In genomic region chr14:21735639-21736307, GRCh38 we compare ENCODE assay signal across 26 cellular contexts.
A peak's percentile ranks its signal among the peaks of the same experiment; 100 is the strongest.
DNase-seq lines count a peak whose midpoint lies in the region; ATAC-seq and TF ChIP-seq lines count a peak whose summit lies in the region.
"Had no signal": no experiment of that assay in that cellular context is flagged by ENCODE, and none has a peak within 500 bp of the region (broad histone marks: within the 10 kb centered on the region; RNA-seq: fewer than 3 reads in every experiment).

No MANE protein-coding gene starts in this region.

- peaks cover 55% of the 10 kb centered on the region for H3K27me3 Mint-ChIP-seq in activated T-cell treated with anti-CD3 and anti-CD28 coated beads, Interleukin-2, amount 50 U/mL, for 4 hours (ENCODE audit: low read depth)
- peaks cover 34% of the 10 kb centered on the region for H3K27me3 Mint-ChIP-seq in activated CD8-positive, alpha-beta T cell treated with anti-CD3 and anti-CD28 coated beads, Interleukin-2, amount 10 ng/mL, durations not matched to agents 7 days and 5 days (ENCODE audit: low read depth)

- H3K27me3 ChIP-seq in DND-41 (ENCODE audit: insufficient read depth, low read length, poor library complexity) (peaks cover 16% of the 10 kb centered on the region), MG63 (no peaks in the 10 kb centered on the region)
- H3K27me3 ChIP-seq: ovary, uterus had no signal

- H3K9ac ChIP-seq in DND-41 (ENCODE audit: low read depth, low read length): no peak overlapping the region

- WGBS in lower leg skin, 2 donors: 74 to 84% methylated on average over 4 of the region's 4 CpGs

- H3K4me2 ChIP-seq in DND-41 (ENCODE audit: insufficient read depth, low read length): no peak overlapping the region
- H3K4me2 ChIP-seq: smooth muscle cell had no signal

- no peak overlapping the region for H3K4me3 ChIP-seq in DND-41 (ENCODE audit: low read depth in 1 of 2, low read length in 2 of 2)
- H3K4me3 ChIP-seq in MG63: no peak overlapping the region
- H3K4me3 ChIP-seq in lower leg skin (ENCODE audit: low read depth, poor library complexity, severe bottlenecking): no peak overlapping the region
- H3K4me3 ChIP-seq: ovary, smooth muscle cell, suprapubic skin, uterus had no signal

- H3K9me3 Mint-ChIP-seq in activated T-cell treated with anti-CD3 and anti-CD28 coated beads, Interleukin-2, amount 50 U/mL, for 4 hours: no peaks in the 10 kb centered on the region
- H3K9me3 Mint-ChIP-seq in activated CD8-positive, alpha-beta T cell treated with anti-CD3 and anti-CD28 coated beads, Interleukin-2, amount 10 ng/mL, durations not matched to agents 7 days and 5 days (ENCODE audit: insufficient read depth): no peaks in the 10 kb centered on the region
- no peaks in the 10 kb centered on the region for H3K9me3 Mint-ChIP-seq in stimulated activated effector memory CD8-positive, alpha-beta T cell treated with anti-CD3 and anti-CD28 coated beads, Interleukin-12 subunit alpha, Interleukin-12 subunit beta, amount 100 ng/mL, for 72 hours
- H3K9me3 Mint-ChIP-seq: mesothelial cell of epicardium, nephron had no signal

- H3K36me3 ChIP-seq in DND-41 (ENCODE audit: insufficient read depth, low read length) (no peaks in the 10 kb centered on the region), MG63 (no peaks in the 10 kb centered on the region)
- H3K36me3 ChIP-seq: ovary, suprapubic skin, uterus had no signal

- peaks cover 7% of the 10 kb centered on the region for H3K4me1 Mint-ChIP-seq in activated T-cell treated with anti-CD3 and anti-CD28 coated beads, Interleukin-2, amount 50 U/mL, for 4 hours (ENCODE audit: low read depth)
- peaks cover 5% of the 10 kb centered on the region for H3K4me1 Mint-ChIP-seq in activated CD8-positive, alpha-beta T cell treated with anti-CD3 and anti-CD28 coated beads, Interleukin-2, amount 10 ng/mL, durations not matched to agents 7 days and 5 days (ENCODE audit: low read depth)
- no peaks in the 10 kb centered on the region for H3K4me1 Mint-ChIP-seq in stimulated activated effector memory CD8-positive, alpha-beta T cell treated with anti-CD3 and anti-CD28 coated beads, Interleukin-12 subunit alpha, Interleukin-12 subunit beta, amount 100 ng/mL, for 72 hours
- H3K4me1 Mint-ChIP-seq: mesothelial cell of epicardium, nephron had no signal

- no peak overlapping the region for H3K27ac ChIP-seq in DND-41 (ENCODE audit: low read length)
- H3K27ac ChIP-seq: ovary, suprapubic skin, uterus had no signal

- TF ChIP-seq CTCF in DND-41 (IDR thresholded peaks at IDR 0.05; ENCODE audit: borderline replicate concordance, extremely low read depth, low read length, poor library complexity, severe bottlenecking): peak; percentile 1
- no peak for TF ChIP-seq CTCF in lower leg skin (IDR thresholded peaks at IDR 0.05)

- H3K9me3 ChIP-seq in DND-41 (ENCODE audit: insufficient read depth, low read length, severe bottlenecking) (no peaks in the 10 kb centered on the region), MG63 (no peaks in the 10 kb centered on the region)
- H3K9me3 ChIP-seq: ovary, suprapubic skin, uterus had no signal

- CTCF ChIA-PET in activated CD8-positive, alpha-beta T cell treated with anti-CD3 and anti-CD28 coated beads, Interleukin-2, amount 10 ng/mL, durations not matched to agents 7 days and 5 days (lab: Charles Lee): interaction anchor here (1.0 to 3.3 kb wide), 7 partner anchors 12 to 834 kb away, joined by 3 to 40 read pairs (median 4); partner anchors contain the start of gene OR4E1

- intact Hi-C loops in lower leg skin (cut with DNase I; ENCODE audit: low total_unique reads): no loop called here

- H2AFZ ChIP-seq in DND-41 (ENCODE audit: low read depth, low read length): no peak overlapping the region

- H3K27ac Mint-ChIP-seq in activated CD8-positive, alpha-beta T cell treated with anti-CD3 and anti-CD28 coated beads, Interleukin-2, amount 10 ng/mL, durations not matched to agents 7 days and 5 days: peak overlapping the region; percentile 31
- H3K27ac Mint-ChIP-seq in stimulated activated effector memory CD8-positive, alpha-beta T cell treated with anti-CD3 and anti-CD28 coated beads, Interleukin-12 subunit alpha, Interleukin-12 subunit beta, amount 100 ng/mL, for 72 hours: no peak overlapping the region
- H3K27ac Mint-ChIP-seq: mesothelial cell of epicardium, nephron had no signal

- no peaks in the 10 kb centered on the region for H4K20me1 ChIP-seq in DND-41 (ENCODE audit: insufficient read depth, low read length)

- TF ChIP-seq POLR2A in lower leg skin (IDR thresholded peaks at IDR 0.05): no peak

- POLR2A ChIA-PET in activated CD8-positive, alpha-beta T cell treated with anti-CD3 and anti-CD28 coated beads, Interleukin-2, amount 10 ng/mL, durations not matched to agents 7 days and 5 days (lab: Charles Lee): interaction anchor here (1.0 to 1.4 kb wide), 3 partner anchors 807 to 834 kb away, joined by 4 to 7 read pairs (median 6); no protein-coding TSS in a partner anchor

- H3K36me3 Mint-ChIP-seq in activated T-cell treated with anti-CD3 and anti-CD28 coated beads, Interleukin-2, amount 50 U/mL, for 4 hours (ENCODE audit: insufficient read depth): no peaks in the 10 kb centered on the region
- H3K36me3 Mint-ChIP-seq in activated CD8-positive, alpha-beta T cell treated with anti-CD3 and anti-CD28 coated beads, Interleukin-2, amount 10 ng/mL, durations not matched to agents 7 days and 5 days (ENCODE audit: low read depth): peaks cover 2% of the 10 kb centered on the region
- no peaks in the 10 kb centered on the region for H3K36me3 Mint-ChIP-seq in stimulated activated effector memory CD8-positive, alpha-beta T cell treated with anti-CD3 and anti-CD28 coated beads, Interleukin-12 subunit alpha, Interleukin-12 subunit beta, amount 100 ng/mL, for 72 hours
- H3K36me3 Mint-ChIP-seq: mesothelial cell of epicardium had no signal

- H3K79me2 ChIP-seq in DND-41 (ENCODE audit: insufficient read depth, low read length): no peaks in the 10 kb centered on the region

- peak overlapping the region; percentile 64 for H3K4me3 Mint-ChIP-seq in activated T-cell treated with anti-CD3 and anti-CD28 coated beads, Interleukin-2, amount 50 U/mL, for 4 hours
- H3K4me3 Mint-ChIP-seq in activated CD8-positive, alpha-beta T cell treated with anti-CD3 and anti-CD28 coated beads, Interleukin-2, amount 10 ng/mL, durations not matched to agents 7 days and 5 days: peak overlapping the region; percentile 64
- peak overlapping the region; percentile 5 for H3K4me3 Mint-ChIP-seq in stimulated activated effector memory CD8-positive, alpha-beta T cell treated with anti-CD3 and anti-CD28 coated beads, Interleukin-12 subunit alpha, Interleukin-12 subunit beta, amount 100 ng/mL, for 72 hours
- H3K4me3 Mint-ChIP-seq: mesothelial cell of epicardium, nephron had no signal

- peak; percentile 62 to 80 for ATAC-seq in activated T-cell treated with anti-CD3 and anti-CD28 coated beads, Interleukin-2, amount 50 U/mL, for 4 hours
- no peak for ATAC-seq in DND-41 (ENCODE audit: insufficient read depth, low read depth)
- peak; percentile 81 for ATAC-seq in activated CD8-positive, alpha-beta T cell treated with anti-CD3 and anti-CD28 coated beads, Interleukin-2, amount 10 ng/mL, durations not matched to agents 7 days and 5 days
- ATAC-seq in stimulated activated effector memory CD8-positive, alpha-beta T cell treated with anti-CD3 and anti-CD28 coated beads, Interleukin-12 subunit alpha, Interleukin-12 subunit beta, amount 100 ng/mL, for 72 hours: peak; percentile 74
- ATAC-seq: left ventricle myocardium superior, Panc1 had no signal

- DNase-seq in activated T-cell treated with anti-CD3 and anti-CD28 coated beads, Interleukin-2, amount 50 U/mL, for 4 hours: no peak
- DNase-seq in activated T-cell treated with anti-CD3 and anti-CD28 coated beads, Interleukin-2, amount 50 U/mL, for 48 hours: no peak
- DNase-seq in DND-41 (no peak), MG63 (no peak), NCI-H2196 treated with DMSO at 0.1 percent for 48 hours (lab: John Stamatoyannopoulos, UW; ENCODE audit: unreplicated experiment) (no peak), lower leg skin (ENCODE audit: low spot score in 2 of 2) (no peak)
- peak; percentile 39 for DNase-seq in activated CD8-positive, alpha-beta T cell treated with anti-CD3 and anti-CD28 coated beads, Interleukin-2, amount 10 ng/mL, durations not matched to agents 7 days and 5 days
- no peak for DNase-seq in stimulated activated effector memory CD8-positive, alpha-beta T cell treated with anti-CD3 and anti-CD28 coated beads, Interleukin-12 subunit alpha, Interleukin-12 subunit beta, amount 100 ng/mL, for 72 hours (ENCODE audit: low spot score in 2 of 2)
- DNase-seq: C1 segment of cervical spinal cord; cortex of kidney; EL; H7; left ventricle myocardium superior; NCI-H1694; NCI-H524; ovary; retina; SHP77 treated with DMSO at 0.1 percent for 48 hours; stimulated activated CD4-positive, alpha-beta T cell treated with anti-CD3 and anti-CD28 coated beads, Interleukin-2, amount 100 ng/mL, for 24 hours; SW 1271; uterus had no signal

- H3K4me1 ChIP-seq in DND-41 (ENCODE audit: insufficient read depth, low read length): no peaks in the 10 kb centered on the region
- H3K4me1 ChIP-seq: suprapubic skin, uterus had no signal

Comparison
In these comparisons a context has a peak if more than half of its experiments do, and no peak if none do; other contexts are left out.
1. H3K4me3 Mint-ChIP-seq: peak in every context shown above with its lines; median percentile 64 in activated T-cell treated with anti-CD3 and anti-CD28 coated beads, Interleukin-2, amount 50 U/mL, for 4 hours; 64 in activated CD8-positive, alpha-beta T cell treated with anti-CD3 and anti-CD28 coated beads, Interleukin-2, amount 10 ng/mL, durations not matched to agents 7 days and 5 days; 5 in stimulated activated effector memory CD8-positive, alpha-beta T cell treated with anti-CD3 and anti-CD28 coated beads, Interleukin-12 subunit alpha, Interleukin-12 subunit beta, amount 100 ng/mL, for 72 hours.